In the genomic region with DNA sequence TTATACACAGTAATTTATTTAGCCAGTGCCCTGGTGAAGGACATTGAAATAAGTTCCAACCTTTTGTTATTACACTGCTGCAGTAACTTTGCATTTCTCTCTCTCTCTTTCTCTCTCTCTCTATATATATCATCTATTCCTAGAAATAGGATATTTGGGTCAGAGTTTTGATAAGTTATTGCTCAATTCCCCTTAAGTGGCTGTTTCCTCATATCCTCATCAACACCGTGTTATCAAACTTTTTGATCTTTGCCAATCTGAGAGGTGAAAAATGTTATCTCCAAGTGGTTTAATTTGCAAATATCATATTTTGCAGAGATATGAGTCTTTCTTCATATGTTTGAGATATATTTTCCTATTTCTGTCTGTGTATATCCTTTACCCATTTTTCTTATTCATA, we compare ENCODE assay signal across 13 cellular contexts. TPM values are rescaled to one million over a fixed set of nuclear protein-coding genes. Genes with fewer than 3 reads are reported as not detected.
A peak's percentile ranks its signal among the peaks of the same experiment; 100 is the strongest.
DNase-seq lines count a peak whose midpoint lies in the region; ATAC-seq and TF ChIP-seq lines count a peak whose summit lies in the region.
"Had no signal": no experiment of that assay in that cellular context is flagged by ENCODE, and none has a peak within 500 bp of the region (broad histone marks: within the 10 kb centered on the region; RNA-seq: fewer than 3 reads in every experiment).

No MANE protein-coding gene starts in this region.

- TF ChIP-seq CTCF in HFFc6 (IDR thresholded peaks at IDR 0.05) (no peak), nephron (IDR thresholded peaks at IDR 0.05; ENCODE audit: unreplicated experiment in 3 of 3) (no peak), suprapubic skin (IDR thresholded peaks at IDR 0.05) (no peak)
- TF ChIP-seq CTCF in activated CD8-positive, alpha-beta T cell treated with anti-CD3 and anti-CD28 coated beads for 36 hours (IDR thresholded peaks at IDR 0.05) = no peak

- no peak overlapping the region for H3K4me3 ChIP-seq in suprapubic skin

- H3K27me3 Mint-ChIP-seq in activated CD4-positive, alpha-beta T cell treated with anti-CD3 and anti-CD28 coated beads, Interleukin-2, amount 10 ng/mL, durations not matched to agents 7 days and 5 days = no peaks in the 10 kb centered on the region
- H3K27me3 Mint-ChIP-seq in HFFc6 (ENCODE audit: insufficient read depth) (peaks cover 2% of the 10 kb centered on the region; the same call in 1 of the 2 replicates), nephron (ENCODE audit: low read depth) (no peaks in the 10 kb centered on the region)
- no peaks in the 10 kb centered on the region for H3K27me3 Mint-ChIP-seq in activated CD8-positive, alpha-beta T cell treated with anti-CD3 and anti-CD28 coated beads for 36 hours

- H3K27ac Mint-ChIP-seq in activated CD4-positive, alpha-beta T cell treated with anti-CD3 and anti-CD28 coated beads, Interleukin-2, amount 10 ng/mL, durations not matched to agents 7 days and 5 days = no peak overlapping the region
- H3K27ac Mint-ChIP-seq in HFFc6 (peak overlapping the region; percentile 57; the same call in 1 of the 2 replicates), nephron (peak overlapping the region; percentile 96 to 100 (median 99))
- H3K27ac Mint-ChIP-seq in activated CD8-positive, alpha-beta T cell treated with anti-CD3 and anti-CD28 coated beads for 36 hours = no peak overlapping the region

- CTCF ChIA-PET in activated CD4-positive, alpha-beta T cell treated with anti-CD3 and anti-CD28 coated beads, Interleukin-2, amount 10 ng/mL, durations not matched to agents 7 days and 5 days (lab: Charles Lee) = interaction anchor here (0.6 to 7.0 kb wide), 2 partner anchors 18 to 102 kb away, joined by 3 to 38 read pairs; no protein-coding TSS in a partner anchor
- CTCF ChIA-PET in activated CD8-positive, alpha-beta T cell treated with anti-CD3 and anti-CD28 coated beads for 36 hours (lab: Charles Lee) = interaction anchor here (1.2 to 4.2 kb wide), 2 partner anchors 17 to 301 kb away, joined by 4 to 63 read pairs; no protein-coding TSS in a partner anchor

- H3K36me3 Mint-ChIP-seq in activated CD4-positive, alpha-beta T cell treated with anti-CD3 and anti-CD28 coated beads, Interleukin-2, amount 10 ng/mL, durations not matched to agents 7 days and 5 days (ENCODE audit: low read depth) = peaks cover 21% of the 10 kb centered on the region
- H3K36me3 Mint-ChIP-seq in HFFc6 (ENCODE audit: low read depth) (peaks cover 24% of the 10 kb centered on the region), nephron (ENCODE audit: low read depth) (peaks cover 19% of the 10 kb centered on the region)
- H3K36me3 Mint-ChIP-seq in activated CD8-positive, alpha-beta T cell treated with anti-CD3 and anti-CD28 coated beads for 36 hours (ENCODE audit: low read depth) = peaks cover 25% of the 10 kb centered on the region

- 57% methylated on average over 1 of the region's 1 CpG for WGBS in suprapubic skin

- no peak for TF ChIP-seq POLR2A in suprapubic skin (IDR thresholded peaks at IDR 0.05)

- H3K4me1 Mint-ChIP-seq in activated CD4-positive, alpha-beta T cell treated with anti-CD3 and anti-CD28 coated beads, Interleukin-2, amount 10 ng/mL, durations not matched to agents 7 days and 5 days = peaks cover 31% of the 10 kb centered on the region
- H3K4me1 Mint-ChIP-seq in HFFc6 (ENCODE audit: low read depth) = peaks cover 36% of the 10 kb centered on the region
- H3K4me1 Mint-ChIP-seq in activated CD8-positive, alpha-beta T cell treated with anti-CD3 and anti-CD28 coated beads for 36 hours (ENCODE audit: low read depth) = peaks cover 28% of the 10 kb centered on the region
- peaks cover 28% of the 10 kb centered on the region for H3K4me1 Mint-ChIP-seq in nephron

- H3K27me3 ChIP-seq in suprapubic skin = no peaks in the 10 kb centered on the region
- H3K27me3 ChIP-seq: testis had no signal

- H3K4me1 ChIP-seq in suprapubic skin = peaks cover 31% of the 10 kb centered on the region

- DNase-seq in activated CD4-positive, alpha-beta T cell treated with anti-CD3 and anti-CD28 coated beads, Interleukin-2, amount 10 ng/mL, durations not matched to agents 7 days and 5 days = no peak
- no peak for DNase-seq in activated CD4-positive, alpha-beta T cell treated with anti-CD3 and anti-CD28 coated beads, Interleukin-2, amount 50 U/mL, for 48 hours
- DNase-seq in HFFc6 = no peak
- DNase-seq in activated CD8-positive, alpha-beta T cell treated with anti-CD3 and anti-CD28 coated beads for 36 hours = no peak
- no peak for DNase-seq in suprapubic skin (ENCODE audit: low spot score in 2 of 2)
- DNase-seq: caudate nucleus, DMS53, midbrain, posterior cingulate gyrus, testis had no signal

- intact Hi-C loops in activated CD8-positive, alpha-beta T cell treated with anti-CD3 and anti-CD28 coated beads for 36 hours (cut with micrococcal nuclease) = loop anchor here (5.0 kb wide), 2 partner anchors 301 to 536 kb away; partner anchors contain the start of gene RNU11

- no peak for TF ChIP-seq EP300 in suprapubic skin (IDR thresholded peaks at IDR 0.05)

- H3K27ac ChIP-seq in suprapubic skin = no peak overlapping the region

- no peaks in the 10 kb centered on the region for H3K9me3 ChIP-seq in suprapubic skin
- H3K9me3 ChIP-seq: testis had no signal

- POLR2A ChIA-PET in activated CD4-positive, alpha-beta T cell treated with anti-CD3 and anti-CD28 coated beads, Interleukin-2, amount 10 ng/mL, durations not matched to agents 7 days and 5 days (lab: Charles Lee) = no interaction called here
- POLR2A ChIA-PET in activated CD8-positive, alpha-beta T cell treated with anti-CD3 and anti-CD28 coated beads for 36 hours (lab: Charles Lee) = no interaction called here

- peak overlapping the region; percentile 96 for H3K4me3 Mint-ChIP-seq in activated CD4-positive, alpha-beta T cell treated with anti-CD3 and anti-CD28 coated beads, Interleukin-2, amount 10 ng/mL, durations not matched to agents 7 days and 5 days
- H3K4me3 Mint-ChIP-seq in HFFc6 = no peak overlapping the region
- H3K4me3 Mint-ChIP-seq in activated CD8-positive, alpha-beta T cell treated with anti-CD3 and anti-CD28 coated beads for 36 hours = peak overlapping the region; percentile 83
- peak overlapping the region; percentile 88 to 99 (median 94) for H3K4me3 Mint-ChIP-seq in nephron

- ATAC-seq in activated CD8-positive, alpha-beta T cell treated with anti-CD3 and anti-CD28 coated beads for 36 hours = no peak
- ATAC-seq in HG03135 (IDR thresholded peaks at IDR 0.05; ENCODE audit: unreplicated experiment) = no peak
- no peak for ATAC-seq in GM19397 (IDR thresholded peaks at IDR 0.05; ENCODE audit: unreplicated experiment)

- H3K36me3 ChIP-seq in suprapubic skin = peaks cover 4% of the 10 kb centered on the region

- no peaks in the 10 kb centered on the region for H3K9me3 Mint-ChIP-seq in activated CD4-positive, alpha-beta T cell treated with anti-CD3 and anti-CD28 coated beads, Interleukin-2, amount 10 ng/mL, durations not matched to agents 7 days and 5 days
- no peaks in the 10 kb centered on the region for H3K9me3 Mint-ChIP-seq in HFFc6
- no peaks in the 10 kb centered on the region for H3K9me3 Mint-ChIP-seq in activated CD8-positive, alpha-beta T cell treated with anti-CD3 and anti-CD28 coated beads for 36 hours
- no peaks in the 10 kb centered on the region for H3K9me3 Mint-ChIP-seq in nephron

RNA-seq across cellular contexts. Expression of gene SRSF4, which starts 1.6 kb away (rescaled TPM):
- 100 to 1,000 TPM; 116 to 123 TPM for total RNA-seq in activated CD4-positive, alpha-beta T cell treated with anti-CD3 and anti-CD28 coated beads, Interleukin-2, amount 10 ng/mL, durations not matched to agents 7 days and 5 days
- 10 to 100 TPM; 47.6 to 54.5 (median 51.5) TPM for total RNA-seq in HFFc6 (2021; fragmentation: NEBNext Ultra II Directional; extraction: Animal tissue kit (Norgen Biotek cat#: 25700))
- 100 to 1,000 TPM; 121 to 123 TPM for total RNA-seq in activated CD8-positive, alpha-beta T cell treated with anti-CD3 and anti-CD28 coated beads for 36 hours
- 10 to 100 TPM; 45.7 to 86.1 (median 60.5) TPM for total RNA-seq in suprapubic skin

RNA-seq across cellular contexts. Expression of gene MECR, which starts 47.4 kb away (rescaled TPM):
- total RNA-seq in activated CD4-positive, alpha-beta T cell treated with anti-CD3 and anti-CD28 coated beads, Interleukin-2, amount 10 ng/mL, durations not matched to agents 7 days and 5 days = 10 to 100 TPM; 16.4 to 19.7 TPM
- 10 to 100 TPM; 20.5 to 27.1 (median 21.9) TPM for total RNA-seq in HFFc6 (2021; fragmentation: NEBNext Ultra II Directional; extraction: Animal tissue kit (Norgen Biotek cat#: 25700))
- total RNA-seq in activated CD8-positive, alpha-beta T cell treated with anti-CD3 and anti-CD28 coated beads for 36 hours = 10 to 100 TPM; 42.2 to 43.5 TPM
- 10 to 100 TPM; 23.1 to 39.3 (median 33.6) TPM for total RNA-seq in suprapubic skin

RNA-seq across cellular contexts. Expression of gene PTPRU, which starts 53.0 kb away (rescaled TPM):
- total RNA-seq in activated CD4-positive, alpha-beta T cell treated with anti-CD3 and anti-CD28 coated beads, Interleukin-2, amount 10 ng/mL, durations not matched to agents 7 days and 5 days = under 1 TPM; 0.22 to 0.31 TPM
- 1 to 10 TPM; 5.6 to 8.1 (median 7.0) TPM for total RNA-seq in HFFc6 (2021; fragmentation: NEBNext Ultra II Directional; extraction: Animal tissue kit (Norgen Biotek cat#: 25700))
- total RNA-seq in activated CD8-positive, alpha-beta T cell treated with anti-CD3 and anti-CD28 coated beads for 36 hours = under 1 TPM; 0.56 to 0.74 TPM
- 10 to 100 TPM; 15.0 to 46.7 (median 29.0) TPM for total RNA-seq in suprapubic skin

RNA-seq across cellular contexts. Expression of gene TMEM200B, which starts 59.6 kb away (rescaled TPM):
- total RNA-seq in activated CD4-positive, alpha-beta T cell treated with anti-CD3 and anti-CD28 coated beads, Interleukin-2, amount 10 ng/mL, durations not matched to agents 7 days and 5 days = not detected
- 10 to 100 TPM; 12.7 to 15.4 (median 13.6) TPM for total RNA-seq in HFFc6 (2021; fragmentation: NEBNext Ultra II Directional; extraction: Animal tissue kit (Norgen Biotek cat#: 25700))
- total RNA-seq in activated CD8-positive, alpha-beta T cell treated with anti-CD3 and anti-CD28 coated beads for 36 hours = 1 to 10 TPM; 1.0 to 1.1 TPM
- 1 to 10 TPM; 2.5 to 5.7 (median 3.8) TPM for total RNA-seq in suprapubic skin

Comparison
In these comparisons a context has a peak if more than half of its experiments do, and no peak if none do; other contexts are left out.
1. H3K27ac Mint-ChIP-seq: peak in HFFc6 (single experiment) and nephron (3 of 3); none in activated CD4-positive, alpha-beta T cell treated with anti-CD3 and anti-CD28 coated beads, Interleukin-2, amount 10 ng/mL, durations not matched to agents 7 days and 5 days (single experiment) and activated CD8-positive, alpha-beta T cell treated with anti-CD3 and anti-CD28 coated beads for 36 hours (single experiment).